Comparison of ENCODE assay signal across 10 cellular contexts in genomic region chr10:91103384-91104184, GRCh38.
DNase-seq lines count a peak whose midpoint lies in the region; ATAC-seq, FAIRE-seq and TF ChIP-seq lines count a peak whose summit lies in the region.
"Had no signal": no experiment of that assay in that cellular context is flagged by ENCODE, and none has a peak within 500 bp of the region (broad histone marks: within the 10 kb centered on the region; RNA-seq: fewer than 3 reads in every experiment).

No MANE protein-coding gene starts in this region.

- SMC1A ChIA-PET in GM12878 (lab: Charles Lee; ENCODE audit: uncharacterized antibody, unreplicated experiment) = interaction anchor here (0.8 to 1.3 kb wide), 6 partner anchors 10 to 192 kb away, joined by 3 to 5 read pairs (median 3); no protein-coding TSS in a partner anchor

- H3K27me3 ChIP-seq in BLaER1 treated with 17β-estradiol and CSF1 and Interleukin-3, amounts not matched to agents 10 nM and 100 nM = no peaks in the 10 kb centered on the region
- H3K27me3 ChIP-seq in GM12878 (replicated peaks in 1 of 2; ENCODE audit: control insufficient read depth in 2 of 2, insufficient read depth in 2 of 2, low read length in 1 of 2) = no peaks in the 10 kb centered on the region
- no peaks in the 10 kb centered on the region for H3K27me3 ChIP-seq in MG63
- H3K27me3 ChIP-seq: dorsolateral prefrontal cortex had no signal

- CTCF ChIA-PET in GM12878 (lab: Yijun Ruan, JAX) (interaction anchor here (1.0 to 2.3 kb wide), 4 partner anchors 15 to 148 kb away, joined by 3 to 7 read pairs (median 4); no protein-coding TSS in a partner anchor), RWPE1 (lab: Yijun Ruan, JAX) (no interaction called here)

- FAIRE-seq in GM12878 (lab: Jason Lieb, UNC) (no peak), D721Med (lab: Jason Lieb, UNC) (no peak)

- no peak for TF ChIP-seq EP300 in GM12878 (IDR thresholded peaks at IDR 0.05; ENCODE audit: borderline replicate concordance in 1 of 2, control insufficient read depth in 1 of 2, low read depth in 2 of 2, low read length in 2 of 2)

- ATAC-seq in GM19455 (IDR thresholded peaks at IDR 0.05; ENCODE audit: unreplicated experiment) = peak; percentile 63
- peak; percentile 61 for ATAC-seq in HG03175 (IDR thresholded peaks at IDR 0.05; ENCODE audit: unreplicated experiment)
- peak; percentile 78 for ATAC-seq in GM12878

- H3K4me2 ChIP-seq in BLaER1 treated with 17β-estradiol and CSF1 and Interleukin-3, amounts not matched to agents 10 nM and 100 nM = peak overlapping the region; percentile 0 to 85 (median 70); a peak in 21 of 22 replicates
- H3K4me2 ChIP-seq in GM12878 (ENCODE audit: control insufficient read depth, insufficient read depth) = no peak overlapping the region

- H3K27ac ChIP-seq in BLaER1 treated with 17β-estradiol and CSF1 and Interleukin-3, amounts not matched to agents 10 nM and 100 nM = peak overlapping the region in 2 of 11 experiments; percentile 21 to 41; a peak in 2 of 22 replicates
- H3K27ac ChIP-seq in GM12878 (ENCODE audit: control insufficient read depth, insufficient read depth) (no peak overlapping the region), RWPE1 (no peak overlapping the region), coronary artery (no peak overlapping the region)
- H3K27ac ChIP-seq: dorsolateral prefrontal cortex had no signal

- peak; percentile 17 for DNase-seq in GM12878 (ENCODE audit: low read depth, low spot score)
- DNase-seq in RWPE1 (ENCODE audit: low spot score) = no peak
- DNase-seq in D721Med (ENCODE audit: insufficient read length, low spot score) = no peak
- no peak for DNase-seq in MG63
- no peak for DNase-seq in coronary artery (ENCODE audit: low spot score)
- DNase-seq: NCI-H2227 treated with DMSO at 0.1 percent for 48 hours had no signal

- BruUV-seq in GM12878 (replicated peaks; lab: Mats Ljungman, UMichigan) = no TSS peak

- RAD21 ChIA-PET in GM12878 (lab: Charles Lee; ENCODE audit: unreplicated experiment) = interaction anchor here (0.7 to 2.2 kb wide), 5 partner anchors 14 to 147 kb away, joined by 3 to 7 read pairs (median 3); no protein-coding TSS in a partner anchor

- peak overlapping the region in 2 of 10 experiments; percentile 5 to 16; a peak in 2 of 20 replicates for H3K4me3 ChIP-seq in BLaER1 treated with 17β-estradiol and CSF1 and Interleukin-3, amounts not matched to agents 10 nM and 100 nM
- H3K4me3 ChIP-seq in GM12878 (no peak overlapping the region), MG63 (no peak overlapping the region), coronary artery (no peak overlapping the region)
- H3K4me3 ChIP-seq: dorsolateral prefrontal cortex had no signal

- TF ChIP-seq CTCF in GM12878 (IDR thresholded peaks at IDR 0.05 in 2 of 3, conservative IDR thresholded peaks at IDR 0.05 in 1 of 3; ENCODE audit: control insufficient read depth in 2 of 3, extremely low read depth in 1 of 3, insufficient read depth in 1 of 3, low read depth in 3 of 3, low read length in 3 of 3) (no peak), RWPE1 (conservative IDR thresholded peaks at IDR 0.05; ENCODE audit: low read depth) (no peak), D721Med (IDR thresholded peaks at IDR 0.05; ENCODE audit: insufficient read depth, missing control alignments) (no peak), coronary artery (IDR thresholded peaks at IDR 0.05) (no peak)

- intact Hi-C loops in GM12878 (cut with micrococcal nuclease; ENCODE audit: unreplicated experiment) = loop anchor here (5.0 kb wide), 2 partner anchors 96 to 149 kb away; no protein-coding TSS in a partner anchor

- peak overlapping the region; percentile 13; the same call in 1 of the 2 replicates for H2AFZ ChIP-seq in GM12878 (ENCODE audit: control insufficient read depth, low read depth, low read length)

- no peaks in the 10 kb centered on the region for H3K79me2 ChIP-seq in GM12878 (ENCODE audit: control insufficient read depth, insufficient read depth, low read length)

- in situ Hi-C loops in GM12878 (cut with MboI) = no loop called here

- no peak for TF ChIP-seq RAD21 in GM12878 (IDR thresholded peaks at IDR 0.05; ENCODE audit: insufficient read depth, low read depth, low read length)

- no peaks in the 10 kb centered on the region for H3K36me3 ChIP-seq in BLaER1 treated with 17β-estradiol and CSF1 and Interleukin-3, amounts not matched to agents 10 nM and 100 nM
- H3K36me3 ChIP-seq in GM12878 (ENCODE audit: control insufficient read depth in 2 of 2, insufficient read depth in 2 of 2, low read length in 1 of 2) (no peaks in the 10 kb centered on the region), MG63 (no peaks in the 10 kb centered on the region)

- POLR2A ChIA-PET in GM12878 (lab: Charles Lee) (no interaction called here), RWPE1 (lab: Yijun Ruan, JAX; ENCODE audit: low non-redundant PET) (no interaction called here)

- H4K20me1 ChIP-seq in BLaER1 treated with 17β-estradiol and CSF1 and Interleukin-3, amounts not matched to agents 10 nM and 100 nM = no peaks in the 10 kb centered on the region
- no peaks in the 10 kb centered on the region for H4K20me1 ChIP-seq in GM12878 (ENCODE audit: control insufficient read depth, insufficient read depth)

- H3K9me3 ChIP-seq in BLaER1 treated with 17β-estradiol and CSF1 and Interleukin-3, amounts not matched to agents 10 nM and 100 nM (replicated peaks in 1 of 11) = peaks cover 19 to 33% (median 23%) of the 10 kb centered on the region in 11 experiments
- H3K9me3 ChIP-seq in GM12878 (replicated peaks; ENCODE audit: control insufficient read depth, insufficient read depth, low read length) = peaks cover 2% of the 10 kb centered on the region; the same call in 2 of the 3 replicates
- H3K9me3 ChIP-seq in MG63 = no peaks in the 10 kb centered on the region

- TF ChIP-seq POLR2A in GM12878 (IDR thresholded peaks at IDR 0.05; ENCODE audit: low read depth, low read length) = no peak

- no peak overlapping the region for H3K9ac ChIP-seq in BLaER1 treated with 17β-estradiol and CSF1 and Interleukin-3, amounts not matched to agents 10 nM and 100 nM
- no peak overlapping the region for H3K9ac ChIP-seq in GM12878 (ENCODE audit: control insufficient read depth, insufficient read depth, low read length)

- WGBS in GM12878 (ENCODE audit: insufficient coverage, insufficient replicate concordance, low lambda C conversion rate, missing lambda C conversion rate) = 37% methylated on average over 5 of the region's 5 CpGs

- H3K4me1 ChIP-seq in BLaER1 treated with 17β-estradiol and CSF1 and Interleukin-3, amounts not matched to agents 10 nM and 100 nM = peaks cover 8 to 34% (median 23%) of the 10 kb centered on the region in 10 experiments; a peak in 18 of 20 replicates
- peaks cover 22% of the 10 kb centered on the region for H3K4me1 ChIP-seq in GM12878 (ENCODE audit: control insufficient read depth, insufficient read depth, low read length)

TF ChIP-seq in GM12878, 131 proteins besides CTCF, POLR2A, EP300 and RAD21:
- TF ChIP-seq IKZF1 (conservative IDR thresholded peaks at IDR 0.05) (0 out of 2 replicates have a peak, but pooled peaks have one; percentile 12), FOXK2 (IDR thresholded peaks at IDR 0.05) (no peak), POU2F2 (IDR thresholded peaks at IDR 0.05; ENCODE audit: borderline replicate concordance, low read depth, low read length) (no peak), IKZF2 (IDR thresholded peaks at IDR 0.05) (peak in 1 of 2 experiments; percentile 23; a peak in 1 of 4 replicates), MAX (IDR thresholded peaks at IDR 0.05; ENCODE audit: low read depth, low read length) (no peak), USF2 (IDR thresholded peaks at IDR 0.05; ENCODE audit: borderline replicate concordance, low read depth, low read length) (no peak), YY1 (IDR thresholded peaks at IDR 0.05; ENCODE audit: low read depth, low read length) (no peak), MEF2B (IDR thresholded peaks at IDR 0.05; ENCODE audit: partially characterized antibody, poor library complexity, severe bottlenecking) (peak; percentile 10), KAT2A (conservative IDR thresholded peaks at IDR 0.05; ENCODE audit: control insufficient read depth, low read depth, low read length) (no peak)
